ENCODE assay signal across 1 cellular context in genomic region chr1:235675152-235675890, GRCh38.
TF ChIP-seq lines count a peak whose summit lies in the region.

No MANE protein-coding gene starts in this region.

TF ChIP-seq in H1, 55 proteins besides CTCF, POLR2A, EP300 and RAD21:
- TF ChIP-seq CTBP2 (IDR thresholded peaks at IDR 0.05; ENCODE audit: borderline replicate concordance, insufficient read depth, insufficient read length, low read length) (no peak), TAF1 (IDR thresholded peaks at IDR 0.05; ENCODE audit: low read depth, low read length) (0 out of 2 replicates have a peak, but pooled peaks have one; percentile 29), POLR2AphosphoS5 (IDR thresholded peaks at IDR 0.05; ENCODE audit: low read depth, low read length) (peak; percentile 46), KDM4A (IDR thresholded peaks at IDR 0.05; ENCODE audit: low read depth, low read length, severe bottlenecking) (no peak), GTF2F1 (IDR thresholded peaks at IDR 0.05; ENCODE audit: borderline replicate concordance, low read depth, low read length) (no peak), RFX5 (IDR thresholded peaks at IDR 0.05; ENCODE audit: borderline replicate concordance, low read depth, low read length) (peak; percentile 52; the same call in 1 of the 2 replicates)
